ENCODE assay signal across 1 cellular context in the genomic region with DNA sequence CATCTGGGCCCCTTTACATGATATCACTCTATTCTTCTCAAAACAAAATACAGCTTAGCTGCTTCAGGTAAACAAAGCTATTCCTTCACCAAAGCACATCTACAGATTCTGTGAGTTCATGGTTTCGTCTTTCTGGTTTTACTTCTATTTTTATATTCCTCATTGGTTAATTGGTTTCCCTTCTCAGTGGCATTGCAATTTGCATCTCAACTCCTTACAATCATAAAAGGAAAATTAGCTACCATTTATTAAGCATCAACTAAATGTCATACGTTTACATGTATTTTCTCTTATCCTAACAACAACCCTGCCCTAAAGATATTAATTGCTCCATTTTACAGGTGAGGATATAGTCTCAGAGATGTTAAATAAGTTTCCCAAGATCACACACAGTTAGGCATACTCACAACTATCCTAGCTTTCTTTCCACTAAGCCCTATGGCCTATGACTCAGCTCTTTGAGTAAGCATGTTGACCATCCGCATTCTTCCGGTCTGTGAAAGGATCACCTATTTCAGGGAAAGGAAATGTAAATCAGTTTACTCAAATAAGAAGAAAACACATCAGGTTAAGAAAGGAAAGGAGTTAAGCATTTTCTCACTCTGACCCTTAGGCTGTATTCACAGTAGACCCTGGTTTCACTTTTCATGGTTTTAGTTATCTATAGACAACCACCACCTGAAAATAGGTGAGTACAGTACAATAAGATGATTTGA.
TF ChIP-seq lines count a peak whose summit lies in the region.

No MANE protein-coding gene starts in this region.

TF ChIP-seq in HepG2, 621 proteins besides CTCF, POLR2A, EP300 and RAD21 (continued from another document and continues in another):
- TF ChIP-seq ZFY (CRISPR knock-in tag; IDR thresholded peaks at IDR 0.05) = no peak
- TF ChIP-seq, protein P1, sequence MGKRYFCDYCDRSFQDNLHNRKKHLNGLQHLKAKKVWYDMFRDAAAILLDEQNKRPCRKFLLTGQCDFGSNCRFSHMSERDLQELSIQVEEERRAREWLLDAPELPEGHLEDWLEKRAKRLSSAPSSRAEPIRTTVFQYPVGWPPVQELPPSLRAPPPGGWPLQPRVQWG (CRISPR knock-in tag; IDR thresholded peaks at IDR 0.05; ENCODE audit: borderline replicate concordance, low read depth) = no peak
- no peak for TF ChIP-seq SNAI1 (CRISPR knock-in tag; IDR thresholded peaks at IDR 0.05; ENCODE audit: borderline replicate concordance)
- TF ChIP-seq ZNF160 (CRISPR knock-in tag; IDR thresholded peaks at IDR 0.05) = no peak
- TF ChIP-seq ZNF30 (CRISPR knock-in tag; IDR thresholded peaks at IDR 0.05) = no peak
- no peak for TF ChIP-seq ZNF282 (IDR thresholded peaks at IDR 0.05; ENCODE audit: partially characterized antibody)
- TF ChIP-seq, protein P2, sequence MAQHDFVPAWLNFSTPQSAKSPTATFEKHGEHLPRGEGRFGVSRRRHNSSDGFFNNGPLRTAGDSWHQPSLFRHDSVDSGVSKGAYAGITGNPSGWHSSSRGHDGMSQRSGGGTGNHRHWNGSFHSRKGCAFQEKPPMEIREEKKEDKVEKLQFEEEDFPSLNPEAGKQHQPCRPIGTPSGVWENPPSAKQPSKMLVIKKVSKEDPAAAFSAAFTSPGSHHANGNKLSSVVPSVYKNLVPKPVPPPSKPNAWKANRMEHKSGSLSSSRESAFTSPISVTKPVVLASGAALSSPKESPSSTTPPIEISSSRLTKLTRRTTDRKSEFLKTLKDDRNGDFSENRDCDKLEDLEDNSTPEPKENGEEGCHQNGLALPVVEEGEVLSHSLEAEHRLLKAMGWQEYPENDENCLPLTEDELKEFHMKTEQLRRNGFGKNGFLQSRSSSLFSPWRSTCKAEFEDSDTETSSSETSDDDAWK (CRISPR knock-in tag; IDR thresholded peaks at IDR 0.05) = no peak
- TF ChIP-seq, protein P3, sequence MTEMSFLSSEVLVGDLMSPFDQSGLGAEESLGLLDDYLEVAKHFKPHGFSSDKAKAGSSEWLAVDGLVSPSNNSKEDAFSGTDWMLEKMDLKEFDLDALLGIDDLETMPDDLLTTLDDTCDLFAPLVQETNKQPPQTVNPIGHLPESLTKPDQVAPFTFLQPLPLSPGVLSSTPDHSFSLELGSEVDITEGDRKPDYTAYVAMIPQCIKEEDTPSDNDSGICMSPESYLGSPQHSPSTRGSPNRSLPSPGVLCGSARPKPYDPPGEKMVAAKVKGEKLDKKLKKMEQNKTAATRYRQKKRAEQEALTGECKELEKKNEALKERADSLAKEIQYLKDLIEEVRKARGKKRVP (CRISPR knock-in tag; IDR thresholded peaks at IDR 0.05) = no peak
- TF ChIP-seq IKZF4 (CRISPR knock-in tag; IDR thresholded peaks at IDR 0.05; ENCODE audit: borderline replicate concordance, low read depth, not compliant biosample characterization) = no peak
- TF ChIP-seq KMT2A (CRISPR knock-in tag; IDR thresholded peaks at IDR 0.05) = no peak
- TF ChIP-seq NR1H2 (CRISPR knock-in tag; IDR thresholded peaks at IDR 0.05; ENCODE audit: borderline replicate concordance, low read depth) = no peak
- TF ChIP-seq HDAC2 (CRISPR knock-in tag; IDR thresholded peaks at IDR 0.05) = no peak
- TF ChIP-seq, protein P4, sequence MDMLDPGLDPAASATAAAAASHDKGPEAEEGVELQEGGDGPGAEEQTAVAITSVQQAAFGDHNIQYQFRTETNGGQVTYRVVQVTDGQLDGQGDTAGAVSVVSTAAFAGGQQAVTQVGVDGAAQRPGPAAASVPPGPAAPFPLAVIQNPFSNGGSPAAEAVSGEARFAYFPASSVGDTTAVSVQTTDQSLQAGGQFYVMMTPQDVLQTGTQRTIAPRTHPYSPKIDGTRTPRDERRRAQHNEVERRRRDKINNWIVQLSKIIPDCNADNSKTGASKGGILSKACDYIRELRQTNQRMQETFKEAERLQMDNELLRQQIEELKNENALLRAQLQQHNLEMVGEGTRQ (IDR thresholded peaks at IDR 0.05; ENCODE audit: low read depth, low read length) = no peak
- TF ChIP-seq, protein P4 (CRISPR knock-in tag; IDR thresholded peaks at IDR 0.05; ENCODE audit: borderline replicate concordance) = no peak
- TF ChIP-seq ZNF670 (CRISPR knock-in tag; IDR thresholded peaks at IDR 0.05; ENCODE audit: borderline replicate concordance) = no peak
- TF ChIP-seq, protein P5, sequence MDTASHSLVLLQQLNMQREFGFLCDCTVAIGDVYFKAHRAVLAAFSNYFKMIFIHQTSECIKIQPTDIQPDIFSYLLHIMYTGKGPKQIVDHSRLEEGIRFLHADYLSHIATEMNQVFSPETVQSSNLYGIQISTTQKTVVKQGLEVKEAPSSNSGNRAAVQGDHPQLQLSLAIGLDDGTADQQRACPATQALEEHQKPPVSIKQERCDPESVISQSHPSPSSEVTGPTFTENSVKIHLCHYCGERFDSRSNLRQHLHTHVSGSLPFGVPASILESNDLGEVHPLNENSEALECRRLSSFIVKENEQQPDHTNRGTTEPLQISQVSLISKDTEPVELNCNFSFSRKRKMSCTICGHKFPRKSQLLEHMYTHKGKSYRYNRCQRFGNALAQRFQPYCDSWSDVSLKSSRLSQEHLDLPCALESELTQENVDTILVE (CRISPR knock-in tag; IDR thresholded peaks at IDR 0.05) = no peak
- TF ChIP-seq NFATC3 (CRISPR knock-in tag; IDR thresholded peaks at IDR 0.05) = no peak
- TF ChIP-seq FOXO1 (CRISPR knock-in tag; IDR thresholded peaks at IDR 0.05) = peak; percentile 19; the same call in 1 of the 2 replicates
- no peak for TF ChIP-seq ZNF234 (CRISPR knock-in tag; conservative IDR thresholded peaks at IDR 0.05)
- no peak for TF ChIP-seq MBD4 (IDR thresholded peaks at IDR 0.05; ENCODE audit: borderline replicate concordance, low read length)
- TF ChIP-seq, protein P6, sequence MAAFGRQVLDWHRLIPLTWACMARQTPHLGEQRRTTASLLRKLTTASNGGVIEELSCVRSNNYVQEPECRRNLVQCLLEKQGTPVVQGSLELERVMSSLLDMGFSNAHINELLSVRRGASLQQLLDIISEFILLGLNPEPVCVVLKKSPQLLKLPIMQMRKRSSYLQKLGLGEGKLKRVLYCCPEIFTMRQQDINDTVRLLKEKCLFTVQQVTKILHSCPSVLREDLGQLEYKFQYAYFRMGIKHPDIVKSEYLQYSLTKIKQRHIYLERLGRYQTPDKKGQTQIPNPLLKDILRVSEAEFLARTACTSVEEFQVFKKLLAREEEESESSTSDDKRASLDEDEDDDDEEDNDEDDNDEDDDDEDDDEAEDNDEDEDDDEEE (CRISPR knock-in tag; IDR thresholded peaks at IDR 0.05) = no peak
- no peak for TF ChIP-seq ZNF850 (CRISPR knock-in tag; conservative IDR thresholded peaks at IDR 0.05)
- TF ChIP-seq, protein P7, sequence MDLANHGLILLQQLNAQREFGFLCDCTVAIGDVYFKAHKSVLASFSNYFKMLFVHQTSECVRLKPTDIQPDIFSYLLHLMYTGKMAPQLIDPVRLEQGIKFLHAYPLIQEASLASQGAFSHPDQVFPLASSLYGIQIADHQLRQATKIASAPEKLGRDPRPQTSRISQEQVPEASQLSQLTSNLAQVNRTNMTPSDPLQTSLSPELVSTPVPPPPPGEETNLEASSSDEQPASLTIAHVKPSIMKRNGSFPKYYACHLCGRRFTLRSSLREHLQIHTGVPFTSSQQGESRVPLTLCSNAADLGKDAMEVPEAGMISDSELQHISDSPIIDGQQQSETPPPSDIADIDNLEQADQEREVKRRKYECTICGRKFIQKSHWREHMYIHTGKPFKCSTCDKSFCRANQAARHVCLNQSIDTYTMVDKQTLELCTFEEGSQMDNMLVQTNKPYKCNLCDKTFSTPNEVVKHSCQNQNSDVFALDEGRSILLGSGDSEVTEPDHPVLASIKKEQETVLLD (CRISPR knock-in tag; IDR thresholded peaks at IDR 0.05; ENCODE audit: low read depth) = no peak
- TF ChIP-seq CC2D1A (CRISPR knock-in tag; IDR thresholded peaks at IDR 0.05) = no peak
- TF ChIP-seq, protein P8, sequence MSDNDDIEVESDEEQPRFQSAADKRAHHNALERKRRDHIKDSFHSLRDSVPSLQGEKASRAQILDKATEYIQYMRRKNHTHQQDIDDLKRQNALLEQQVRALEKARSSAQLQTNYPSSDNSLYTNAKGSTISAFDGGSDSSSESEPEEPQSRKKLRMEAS (IDR thresholded peaks at IDR 0.05) = no peak
- no peak for TF ChIP-seq ARNT (IDR thresholded peaks at IDR 0.05)
- peak; percentile 42; the same call in 1 of the 2 replicates for TF ChIP-seq ZNF614 (CRISPR knock-in tag; IDR thresholded peaks at IDR 0.05; ENCODE audit: borderline replicate concordance)
- no peak for TF ChIP-seq NPAS2 (CRISPR knock-in tag; IDR thresholded peaks at IDR 0.05; ENCODE audit: borderline replicate concordance)
- TF ChIP-seq, protein P9, sequence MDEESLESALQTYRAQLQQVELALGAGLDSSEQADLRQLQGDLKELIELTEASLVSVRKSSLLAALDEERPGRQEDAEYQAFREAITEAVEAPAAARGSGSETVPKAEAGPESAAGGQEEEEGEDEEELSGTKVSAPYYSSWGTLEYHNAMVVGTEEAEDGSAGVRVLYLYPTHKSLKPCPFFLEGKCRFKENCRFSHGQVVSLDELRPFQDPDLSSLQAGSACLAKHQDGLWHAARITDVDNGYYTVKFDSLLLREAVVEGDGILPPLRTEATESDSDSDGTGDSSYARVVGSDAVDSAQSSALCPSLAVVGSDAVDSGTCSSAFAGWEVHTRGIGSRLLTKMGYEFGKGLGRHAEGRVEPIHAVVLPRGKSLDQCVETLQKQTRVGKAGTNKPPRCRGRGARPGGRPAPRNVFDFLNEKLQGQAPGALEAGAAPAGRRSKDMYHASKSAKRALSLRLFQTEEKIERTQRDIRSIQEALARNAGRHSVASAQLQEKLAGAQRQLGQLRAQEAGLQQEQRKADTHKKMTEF (CRISPR knock-in tag; IDR thresholded peaks at IDR 0.05) = peak; percentile 27; the same call in 1 of the 2 replicates
- TF ChIP-seq, protein P10, sequence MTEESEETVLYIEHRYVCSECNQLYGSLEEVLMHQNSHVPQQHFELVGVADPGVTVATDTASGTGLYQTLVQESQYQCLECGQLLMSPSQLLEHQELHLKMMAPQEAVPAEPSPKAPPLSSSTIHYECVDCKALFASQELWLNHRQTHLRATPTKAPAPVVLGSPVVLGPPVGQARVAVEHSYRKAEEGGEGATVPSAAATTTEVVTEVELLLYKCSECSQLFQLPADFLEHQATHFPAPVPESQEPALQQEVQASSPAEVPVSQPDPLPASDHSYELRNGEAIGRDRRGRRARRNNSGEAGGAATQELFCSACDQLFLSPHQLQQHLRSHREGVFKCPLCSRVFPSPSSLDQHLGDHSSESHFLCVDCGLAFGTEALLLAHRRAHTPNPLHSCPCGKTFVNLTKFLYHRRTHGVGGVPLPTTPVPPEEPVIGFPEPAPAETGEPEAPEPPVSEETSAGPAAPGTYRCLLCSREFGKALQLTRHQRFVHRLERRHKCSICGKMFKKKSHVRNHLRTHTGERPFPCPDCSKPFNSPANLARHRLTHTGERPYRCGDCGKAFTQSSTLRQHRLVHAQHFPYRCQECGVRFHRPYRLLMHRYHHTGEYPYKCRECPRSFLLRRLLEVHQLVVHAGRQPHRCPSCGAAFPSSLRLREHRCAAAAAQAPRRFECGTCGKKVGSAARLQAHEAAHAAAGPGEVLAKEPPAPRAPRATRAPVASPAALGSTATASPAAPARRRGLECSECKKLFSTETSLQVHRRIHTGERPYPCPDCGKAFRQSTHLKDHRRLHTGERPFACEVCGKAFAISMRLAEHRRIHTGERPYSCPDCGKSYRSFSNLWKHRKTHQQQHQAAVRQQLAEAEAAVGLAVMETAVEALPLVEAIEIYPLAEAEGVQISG (CRISPR knock-in tag; IDR thresholded peaks at IDR 0.05) = no peak
- TF ChIP-seq, protein P11, sequence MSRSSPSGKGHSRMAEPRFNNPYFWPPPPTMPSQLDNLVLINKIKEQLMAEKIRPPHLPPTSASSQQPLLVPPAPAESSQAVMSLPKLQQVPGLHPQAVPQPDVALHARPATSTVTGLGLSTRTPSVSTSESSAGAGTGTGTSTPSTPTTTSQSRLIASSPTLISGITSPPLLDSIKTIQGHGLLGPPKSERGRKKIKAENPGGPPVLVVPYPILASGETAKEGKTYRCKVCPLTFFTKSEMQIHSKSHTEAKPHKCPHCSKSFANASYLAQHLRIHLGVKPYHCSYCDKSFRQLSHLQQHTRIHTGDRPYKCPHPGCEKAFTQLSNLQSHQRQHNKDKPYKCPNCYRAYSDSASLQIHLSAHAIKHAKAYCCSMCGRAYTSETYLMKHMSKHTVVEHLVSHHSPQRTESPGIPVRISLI (CRISPR knock-in tag; IDR thresholded peaks at IDR 0.05; ENCODE audit: borderline replicate concordance) = no peak
- TF ChIP-seq SP2 (CRISPR knock-in tag; IDR thresholded peaks at IDR 0.05) = no peak
- TF ChIP-seq AKAP8 (CRISPR knock-in tag; IDR thresholded peaks at IDR 0.05) = no peak
- TF ChIP-seq, protein P12, sequence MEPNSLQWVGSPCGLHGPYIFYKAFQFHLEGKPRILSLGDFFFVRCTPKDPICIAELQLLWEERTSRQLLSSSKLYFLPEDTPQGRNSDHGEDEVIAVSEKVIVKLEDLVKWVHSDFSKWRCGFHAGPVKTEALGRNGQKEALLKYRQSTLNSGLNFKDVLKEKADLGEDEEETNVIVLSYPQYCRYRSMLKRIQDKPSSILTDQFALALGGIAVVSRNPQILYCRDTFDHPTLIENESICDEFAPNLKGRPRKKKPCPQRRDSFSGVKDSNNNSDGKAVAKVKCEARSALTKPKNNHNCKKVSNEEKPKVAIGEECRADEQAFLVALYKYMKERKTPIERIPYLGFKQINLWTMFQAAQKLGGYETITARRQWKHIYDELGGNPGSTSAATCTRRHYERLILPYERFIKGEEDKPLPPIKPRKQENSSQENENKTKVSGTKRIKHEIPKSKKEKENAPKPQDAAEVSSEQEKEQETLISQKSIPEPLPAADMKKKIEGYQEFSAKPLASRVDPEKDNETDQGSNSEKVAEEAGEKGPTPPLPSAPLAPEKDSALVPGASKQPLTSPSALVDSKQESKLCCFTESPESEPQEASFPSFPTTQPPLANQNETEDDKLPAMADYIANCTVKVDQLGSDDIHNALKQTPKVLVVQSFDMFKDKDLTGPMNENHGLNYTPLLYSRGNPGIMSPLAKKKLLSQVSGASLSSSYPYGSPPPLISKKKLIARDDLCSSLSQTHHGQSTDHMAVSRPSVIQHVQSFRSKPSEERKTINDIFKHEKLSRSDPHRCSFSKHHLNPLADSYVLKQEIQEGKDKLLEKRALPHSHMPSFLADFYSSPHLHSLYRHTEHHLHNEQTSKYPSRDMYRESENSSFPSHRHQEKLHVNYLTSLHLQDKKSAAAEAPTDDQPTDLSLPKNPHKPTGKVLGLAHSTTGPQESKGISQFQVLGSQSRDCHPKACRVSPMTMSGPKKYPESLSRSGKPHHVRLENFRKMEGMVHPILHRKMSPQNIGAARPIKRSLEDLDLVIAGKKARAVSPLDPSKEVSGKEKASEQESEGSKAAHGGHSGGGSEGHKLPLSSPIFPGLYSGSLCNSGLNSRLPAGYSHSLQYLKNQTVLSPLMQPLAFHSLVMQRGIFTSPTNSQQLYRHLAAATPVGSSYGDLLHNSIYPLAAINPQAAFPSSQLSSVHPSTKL (CRISPR knock-in tag; IDR thresholded peaks at IDR 0.05) = peak; percentile 67
- no peak for TF ChIP-seq AGO2 (optimal IDR thresholded peaks at IDR 0.05; ENCODE audit: low read depth, low read length)
- TF ChIP-seq HNRNPLL (IDR thresholded peaks at IDR 0.05; ENCODE audit: low read depth, low read length, poor library complexity, severe bottlenecking) = no peak
